Comparison of ENCODE assay signal across 1 cellular context in the genomic region with DNA sequence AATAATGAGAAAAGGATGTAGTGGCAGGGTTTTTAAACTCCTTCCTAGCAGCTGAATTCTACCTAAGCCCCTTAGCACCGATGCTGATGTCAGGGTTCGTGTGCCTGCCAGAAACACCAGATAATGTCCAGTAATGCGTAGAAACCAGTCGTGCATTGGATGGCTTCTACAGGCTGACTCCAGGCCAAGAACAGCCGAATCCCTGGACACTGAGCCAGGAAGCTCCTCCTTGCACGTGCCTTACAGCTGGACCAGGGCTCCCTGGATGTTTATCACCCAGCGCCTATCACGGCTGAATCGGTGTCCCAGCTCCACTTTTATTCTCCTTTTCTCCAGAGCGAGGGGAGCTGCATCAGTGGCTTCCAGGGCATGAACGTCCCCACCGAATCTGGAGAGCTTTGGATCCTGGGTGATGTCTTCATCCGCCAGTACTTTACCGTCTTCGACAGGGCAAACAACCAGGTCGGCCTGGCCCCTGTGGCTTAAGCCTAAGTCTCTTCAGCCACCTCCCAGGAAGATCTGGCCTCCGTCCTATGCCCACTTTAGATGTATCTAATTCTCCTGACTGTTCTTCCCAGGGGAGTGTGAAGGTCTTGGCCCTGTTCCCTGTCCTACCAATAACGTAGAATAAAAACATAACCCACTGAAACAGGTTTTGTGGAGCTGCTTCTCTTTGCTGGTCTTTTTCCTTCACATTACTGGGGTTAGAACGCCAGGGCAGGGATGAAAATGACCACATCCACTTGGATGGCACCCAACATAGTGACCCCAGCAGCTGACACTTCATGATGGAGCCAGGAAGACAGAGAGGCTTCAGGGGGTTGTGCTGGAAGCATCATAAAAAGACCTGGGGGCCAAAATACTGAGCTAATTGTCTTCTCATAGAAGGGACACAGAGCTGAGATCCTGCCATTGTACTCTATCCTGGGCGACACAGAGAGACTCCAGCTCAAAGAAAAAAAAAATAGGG.
TF ChIP-seq lines count a peak whose summit lies in the region.

No MANE protein-coding gene starts in this region.

TF ChIP-seq in IMR-90, 13 proteins besides CTCF, POLR2A, EP300 and RAD21:
- peak; percentile 37; the same call in 1 of the 2 replicates for TF ChIP-seq BHLHE40 (IDR thresholded peaks at IDR 0.05; ENCODE audit: low read depth, low read length)
